27 cellular contexts compared by ENCODE assay signal in genomic region chr2:163768881-163769681, GRCh38. TPM values are rescaled to one million over a fixed set of nuclear protein-coding genes. Genes with fewer than 3 reads are reported as not detected.
"Had no signal": no experiment of that assay in that cellular context is flagged by ENCODE, and none has a peak within 500 bp of the region (broad histone marks: within the 10 kb centered on the region; RNA-seq: fewer than 3 reads in every experiment).

No MANE protein-coding gene starts in this region.

- H3K27me3 ChIP-seq: ascending aorta, pancreas, spleen, transverse colon had no signal

- H3K36me3 ChIP-seq: ascending aorta, lower lobe of right lung, pancreas, spleen, transverse colon had no signal

- H3K4me3 ChIP-seq: lower lobe of right lung, pancreas, psoas muscle, spleen, transverse colon had no signal

- H3K27me3 Mint-ChIP-seq: activated CD4-positive, alpha-beta memory T cell treated with anti-CD3 and anti-CD28 coated beads for 36 hours; activated CD4-positive, alpha-beta T cell treated with anti-CD3 and anti-CD28 coated beads, Interleukin-2, amount 10 ng/mL, durations not matched to agents 24 days and 14 days; activated naive CD4-positive, alpha-beta T cell treated with anti-CD3 and anti-CD28 coated beads, Interleukin-2, amount 10 ng/mL, durations not matched to agents 7 days and 5 days; activated naive CD8-positive, alpha-beta T cell treated with anti-CD3 and anti-CD28 coated beads, Interleukin-2, amount 10 ng/mL, durations not matched to agents 7 days and 5 days; activated T-cell treated with anti-CD3 and anti-CD28 coated beads, Interleukin-2, amount 50 U/mL, for 24 hours; natural killer cell treated with Interleukin-12 subunit alpha and Interleukin-12 subunit beta and Interleukin-15 and Interleukin-18, amount 100 ng/mL, for 72 hours had no signal

- H3K27ac Mint-ChIP-seq: activated CD4-positive, alpha-beta memory T cell treated with anti-CD3 and anti-CD28 coated beads for 36 hours; activated CD4-positive, alpha-beta T cell treated with anti-CD3 and anti-CD28 coated beads, Interleukin-2, amount 10 ng/mL, durations not matched to agents 24 days and 14 days; activated naive CD4-positive, alpha-beta T cell treated with anti-CD3 and anti-CD28 coated beads, Interleukin-2, amount 10 ng/mL, durations not matched to agents 7 days and 5 days; activated naive CD8-positive, alpha-beta T cell treated with anti-CD3 and anti-CD28 coated beads, Interleukin-2, amount 10 ng/mL, durations not matched to agents 7 days and 5 days; activated T-cell treated with anti-CD3 and anti-CD28 coated beads, Interleukin-2, amount 50 U/mL, for 24 hours; brain; immature natural killer cell; natural killer cell treated with Interleukin-12 subunit alpha and Interleukin-12 subunit beta and Interleukin-15 and Interleukin-18, amount 100 ng/mL, for 72 hours had no signal

- H3K9me3 ChIP-seq: ascending aorta, lower lobe of right lung, pancreas, psoas muscle, spleen, transverse colon had no signal

- H3K27ac ChIP-seq: lower lobe of right lung, pancreas, psoas muscle, spleen, transverse colon had no signal

- H3K4me1 ChIP-seq: lower lobe of right lung, pancreas, psoas muscle, spleen, transverse colon had no signal

- ATAC-seq: esophagus mucosa; lower lobe of right lung; natural killer cell treated with Interleukin-12 subunit alpha and Interleukin-12 subunit beta and Interleukin-15 and Interleukin-18, amount 100 ng/mL, for 72 hours; pancreas; psoas muscle had no signal

- H3K9me3 Mint-ChIP-seq: activated CD4-positive, alpha-beta T cell treated with anti-CD3 and anti-CD28 coated beads, Interleukin-2, amount 10 ng/mL, durations not matched to agents 24 days and 14 days; activated naive CD4-positive, alpha-beta T cell treated with anti-CD3 and anti-CD28 coated beads, Interleukin-2, amount 10 ng/mL, durations not matched to agents 7 days and 5 days; activated naive CD8-positive, alpha-beta T cell treated with anti-CD3 and anti-CD28 coated beads, Interleukin-2, amount 10 ng/mL, durations not matched to agents 7 days and 5 days; brain had no signal

- H3K4me3 Mint-ChIP-seq: activated CD4-positive, alpha-beta memory T cell treated with anti-CD3 and anti-CD28 coated beads for 36 hours; activated CD4-positive, alpha-beta T cell treated with anti-CD3 and anti-CD28 coated beads, Interleukin-2, amount 10 ng/mL, durations not matched to agents 24 days and 14 days; activated naive CD4-positive, alpha-beta T cell treated with anti-CD3 and anti-CD28 coated beads, Interleukin-2, amount 10 ng/mL, durations not matched to agents 7 days and 5 days; activated naive CD8-positive, alpha-beta T cell treated with anti-CD3 and anti-CD28 coated beads, Interleukin-2, amount 10 ng/mL, durations not matched to agents 7 days and 5 days; activated T-cell treated with anti-CD3 and anti-CD28 coated beads, Interleukin-2, amount 50 U/mL, for 24 hours; brain; immature natural killer cell; natural killer cell treated with Interleukin-12 subunit alpha and Interleukin-12 subunit beta and Interleukin-15 and Interleukin-18, amount 100 ng/mL, for 72 hours had no signal

- H3K4me1 Mint-ChIP-seq: activated CD4-positive, alpha-beta T cell treated with anti-CD3 and anti-CD28 coated beads, Interleukin-2, amount 10 ng/mL, durations not matched to agents 24 days and 14 days; activated naive CD4-positive, alpha-beta T cell treated with anti-CD3 and anti-CD28 coated beads, Interleukin-2, amount 10 ng/mL, durations not matched to agents 7 days and 5 days; activated naive CD8-positive, alpha-beta T cell treated with anti-CD3 and anti-CD28 coated beads, Interleukin-2, amount 10 ng/mL, durations not matched to agents 7 days and 5 days; brain; immature natural killer cell had no signal

- DNase-seq: activated CD4-positive, alpha-beta memory T cell treated with anti-CD3 and anti-CD28 coated beads for 36 hours; activated CD4-positive, alpha-beta T cell treated with anti-CD3 and anti-CD28 coated beads, Interleukin-2, amount 10 ng/mL, durations not matched to agents 24 days and 14 days; activated CD4-positive, CD25-positive, alpha-beta regulatory T cell treated with anti-CD3 and anti-CD28 coated beads, Interleukin-2, amount 50 U/mL, for 72 hours; activated CD8-positive, alpha-beta memory T cell treated with anti-CD3 and anti-CD28 coated beads, Interleukin-2, amount 50 U/mL, for 4 hours; activated gamma-delta T cell; activated naive CD4-positive, alpha-beta T cell treated with anti-CD3 and anti-CD28 coated beads, Interleukin-2, amount 10 ng/mL, durations not matched to agents 7 days and 5 days; activated naive CD8-positive, alpha-beta T cell treated with anti-CD3 and anti-CD28 coated beads, Interleukin-2, amount 10 ng/mL, durations not matched to agents 7 days and 5 days; activated T-cell treated with anti-CD3 and anti-CD28 coated beads, Interleukin-2, amount 50 U/mL, for 24 hours; caudate nucleus; foreskin fibroblast; head of caudate nucleus; hypothalamus; immature natural killer cell; lower lobe of right lung; mesendoderm; pancreas; psoas muscle; spleen; stimulated activated naive CD4-positive, alpha-beta T cell treated with Interleukin-2 at 50 U/mL for 16 hours; T-helper 2 cell; transverse colon had no signal

- H3K36me3 Mint-ChIP-seq: activated CD4-positive, alpha-beta memory T cell treated with anti-CD3 and anti-CD28 coated beads for 36 hours; activated naive CD4-positive, alpha-beta T cell treated with anti-CD3 and anti-CD28 coated beads, Interleukin-2, amount 10 ng/mL, durations not matched to agents 7 days and 5 days; activated naive CD8-positive, alpha-beta T cell treated with anti-CD3 and anti-CD28 coated beads, Interleukin-2, amount 10 ng/mL, durations not matched to agents 7 days and 5 days; brain; immature natural killer cell; natural killer cell treated with Interleukin-12 subunit alpha and Interleukin-12 subunit beta and Interleukin-15 and Interleukin-18, amount 100 ng/mL, for 72 hours had no signal

RNA-seq across cellular contexts. Expression of gene FIGN, which starts 33.3 kb away (rescaled TPM):
- total RNA-seq: activated CD4-positive, alpha-beta memory T cell treated with anti-CD3 and anti-CD28 coated beads for 36 hours; activated CD4-positive, alpha-beta T cell treated with anti-CD3 and anti-CD28 coated beads, Interleukin-2, amount 10 ng/mL, durations not matched to agents 24 days and 14 days; activated CD8-positive, alpha-beta memory T cell treated with anti-CD3 and anti-CD28 coated beads for 36 hours; activated naive CD8-positive, alpha-beta T cell treated with anti-CD3 and anti-CD28 coated beads, Interleukin-2, amount 10 ng/mL, durations not matched to agents 7 days and 5 days; mononuclear cell; natural killer cell treated with Interleukin-12 subunit alpha and Interleukin-12 subunit beta and Interleukin-15 and Interleukin-18, amount 100 ng/mL, for 72 hours had no signal
- polyA plus RNA-seq: immature natural killer cell had no signal
